1 cellular context compared by ENCODE assay signal in genomic region chr17:9640388-9640787, GRCh38. TPM values are rescaled to one million over a fixed set of nuclear protein-coding genes. Genes with fewer than 3 reads are reported as not detected.
"Had no signal": no experiment of that assay in that cellular context is flagged by ENCODE, and none has a peak within 500 bp of the region (broad histone marks: within the 10 kb centered on the region; RNA-seq: fewer than 3 reads in every experiment).

No MANE protein-coding gene starts in this region.

RNA-seq across cellular contexts. Expression of gene USP43, which starts 4.9 kb away (rescaled TPM):
- total RNA-seq: GM23248 had no signal
